ENCODE assay signal across 8 cellular contexts in genomic region chr9:34665381-34666250, GRCh38.
DNase-seq lines count a peak whose midpoint lies in the region; ATAC-seq and TF ChIP-seq lines count a peak whose summit lies in the region.

No MANE protein-coding gene starts in this region.

- no peak for TF ChIP-seq CTCF in choroid plexus epithelial cell (conservative IDR thresholded peaks at IDR 0.05; ENCODE audit: low read depth, low read length)

- peak overlapping the region; percentile 72 for H3K4me3 ChIP-seq in choroid plexus epithelial cell (ENCODE audit: low read depth, low read length)

- in situ Hi-C loops in ACHN (cut with HindIII; ENCODE audit: low pct_ligation_motif_present, low pct_unique_long_range_greater_than_20kb, low sequenced_read_pairs), result no loop called here

- peak; percentile 13 for TF ChIP-seq POLR2A in GM19193 (IDR thresholded peaks at IDR 0.05; ENCODE audit: extremely low read depth, insufficient read depth, insufficient read length)

- peak; percentile 69 for ATAC-seq in HG03378 (IDR thresholded peaks at IDR 0.05; ENCODE audit: unreplicated experiment)

- peak; percentile 93 for DNase-seq in ACHN
- peak; percentile 90 for DNase-seq in NCI-H510A (lab: John Stamatoyannopoulos, UW)
- peak; percentile 91 for DNase-seq in activated CD4-positive, alpha-beta T cell treated with anti-CD3 and anti-CD28 coated beads for 48 hours
- DNase-seq in choroid plexus epithelial cell (ENCODE audit: low read depth), result peak; percentile 97
- DNase-seq in kidney tubule cell (ENCODE audit: low spot score), result peak; percentile 93
- peak; percentile 88 for DNase-seq in stimulated activated CD4-positive, alpha-beta T cell treated with anti-CD3 and anti-CD28 coated beads, Interleukin-15, amount 100 ng/mL, for 24 hours

Comparison
In these comparisons a context has a peak if more than half of its experiments do, and no peak if none do; other contexts are left out.
1. Peak in every context shown above with its lines: DNase-seq, ATAC-seq and H3K4me3 ChIP-seq.